15 cellular contexts compared by ENCODE assay signal in the genomic region with DNA sequence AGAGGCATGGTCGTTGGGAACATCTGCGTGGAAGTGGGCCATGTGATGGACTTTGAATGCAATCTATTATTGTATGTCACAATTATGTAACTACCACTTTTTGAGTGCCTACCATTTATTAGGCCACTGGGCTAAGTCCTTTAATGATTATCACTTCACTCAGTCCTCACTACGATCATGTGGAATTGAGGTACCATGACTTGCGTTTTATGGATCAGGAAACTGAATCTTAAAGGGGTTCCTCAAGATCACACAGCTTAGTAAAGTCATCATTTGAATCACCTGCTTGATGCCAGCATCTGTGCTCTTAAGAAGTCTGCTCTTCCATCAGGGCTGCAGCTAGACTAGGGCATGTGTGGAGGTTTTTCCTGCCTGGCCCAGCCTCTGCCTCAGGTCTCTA.
"Had no signal": no experiment of that assay in that cellular context is flagged by ENCODE, and none has a peak within 500 bp of the region (broad histone marks: within the 10 kb centered on the region; RNA-seq: fewer than 3 reads in every experiment).

No MANE protein-coding gene starts in this region.

- H3K4me3 ChIP-seq: body of pancreas, gastrocnemius medialis, heart left ventricle, lung, pancreas, sigmoid colon had no signal

- H3K4me1 ChIP-seq: body of pancreas, gastrocnemius medialis, pancreas had no signal

- H3K27me3 ChIP-seq: body of pancreas, gastrocnemius medialis, pancreas, sigmoid colon, spleen had no signal

- DNase-seq: activated CD4-positive, CD25-positive, alpha-beta regulatory T cell treated with anti-CD3 and anti-CD28 coated beads, Interleukin-2, amount 50 U/mL, for 72 hours; activated naive CD4-positive, alpha-beta T cell treated with Interleukin-2 at 50 U/mL for 16 hours; amygdala; body of pancreas; caudate nucleus; erythroblast; gastrocnemius medialis; heart left ventricle; left colon; midbrain; pancreas; sigmoid colon; spleen; T-helper 9 cell had no signal

- H3K9me3 ChIP-seq: body of pancreas, gastrocnemius medialis, heart left ventricle, pancreas, sigmoid colon, spleen had no signal

- H3K27ac ChIP-seq: body of pancreas, gastrocnemius medialis, heart left ventricle, pancreas, sigmoid colon had no signal

- H3K36me3 ChIP-seq: gastrocnemius medialis, heart left ventricle, pancreas, sigmoid colon, spleen had no signal

- ATAC-seq: body of pancreas, gastrocnemius medialis, heart left ventricle, left colon, pancreas had no signal
